ENCODE assay signal across 16 cellular contexts in the genomic region with DNA sequence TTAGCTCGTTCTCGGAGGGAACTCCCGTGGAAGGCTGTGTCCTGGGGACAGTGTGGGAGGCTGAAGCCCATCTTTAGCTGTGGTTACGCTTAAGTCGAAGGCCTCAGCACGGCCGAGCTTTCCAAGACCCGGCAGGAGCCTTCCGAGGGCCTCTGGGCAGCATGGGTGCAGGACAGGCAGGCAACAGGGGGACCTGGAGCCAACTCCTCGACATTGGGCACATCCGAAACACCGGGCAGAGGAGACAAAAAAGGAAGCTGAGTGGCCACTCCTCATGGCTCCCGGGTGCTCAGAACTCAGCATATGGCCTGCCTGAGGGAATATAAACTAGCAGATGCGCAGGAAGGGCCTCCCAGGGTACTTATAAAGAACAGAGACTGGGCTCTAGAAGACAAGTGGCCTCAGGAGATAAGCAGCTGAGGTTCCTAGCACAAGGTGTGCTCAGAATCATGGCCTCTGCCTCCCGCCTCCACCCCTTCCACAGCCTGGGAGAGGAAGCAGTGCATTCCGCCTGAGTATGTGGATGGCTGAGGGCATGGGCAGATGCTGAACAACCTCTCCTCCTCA. TPM values are rescaled to one million over a fixed set of nuclear protein-coding genes. Genes with fewer than 3 reads are reported as not detected.
DNase-seq lines count a peak whose midpoint lies in the region; ATAC-seq and TF ChIP-seq lines count a peak whose summit lies in the region.
"Had no signal": no experiment of that assay in that cellular context is flagged by ENCODE, and none has a peak within 500 bp of the region (broad histone marks: within the 10 kb centered on the region; RNA-seq: fewer than 3 reads in every experiment).

No MANE protein-coding gene starts in this region.

- no peak overlapping the region for H3K4me3 ChIP-seq in stomach smooth muscle (ENCODE audit: low read length in 2 of 2)

- H3K9ac ChIP-seq in stomach smooth muscle (ENCODE audit: low read length in 2 of 2) = no peak overlapping the region

- H3K9me3 ChIP-seq in stomach smooth muscle (ENCODE audit: control insufficient read depth in 2 of 2, low read length in 2 of 2) = no peaks in the 10 kb centered on the region

- ATAC-seq in WTC11 = no peak
- ATAC-seq in GM19467 (IDR thresholded peaks at IDR 0.05; ENCODE audit: unreplicated experiment) = no peak

- H3K36me3 Mint-ChIP-seq in brain (peaks cover 17% of the 10 kb centered on the region), WTC11 (no peaks in the 10 kb centered on the region), HFFc6 (ENCODE audit: low read depth) (peaks cover 39% of the 10 kb centered on the region)
- H3K36me3 Mint-ChIP-seq: activated naive CD8-positive, alpha-beta T cell; immature natural killer cell; stimulated activated effector memory CD8-positive, alpha-beta T cell treated with anti-CD3 and anti-CD28 coated beads, Interleukin-12 subunit alpha, Interleukin-12 subunit beta, amount 100 ng/mL, for 72 hours had no signal

- peaks cover 59% of the 10 kb centered on the region for H3K4me1 ChIP-seq in stomach smooth muscle (ENCODE audit: control insufficient read depth, insufficient read depth, low read length)

- H3K27ac ChIP-seq in layer of hippocampus (ENCODE audit: low read depth, low read length) (peak overlapping the region; percentile 30), stomach smooth muscle (ENCODE audit: low read length) (peak overlapping the region; percentile 75)

- TF ChIP-seq CTCF in brain (conservative IDR thresholded peaks at IDR 0.05) (no peak), WTC11 (IDR thresholded peaks at IDR 0.05) (no peak), HFFc6 (IDR thresholded peaks at IDR 0.05) (no peak)

- peaks cover 0 to 4% of the 10 kb centered on the region in 2 donors for H3K36me3 ChIP-seq in stomach smooth muscle (ENCODE audit: control insufficient read depth in 2 of 2, insufficient read depth in 2 of 2, low read length in 2 of 2)

- no peak overlapping the region for H3K4me3 Mint-ChIP-seq in brain
- no peak overlapping the region for H3K4me3 Mint-ChIP-seq in WTC11
- no peak overlapping the region for H3K4me3 Mint-ChIP-seq in HFFc6
- H3K4me3 Mint-ChIP-seq: activated naive CD8-positive, alpha-beta T cell; B cell; IgD-negative memory B cell; immature natural killer cell; stimulated activated effector memory CD8-positive, alpha-beta T cell treated with anti-CD3 and anti-CD28 coated beads, Interleukin-12 subunit alpha, Interleukin-12 subunit beta, amount 100 ng/mL, for 72 hours had no signal

- POLR2A ChIA-PET in WTC11 (lab: Charles Lee) = no interaction called here

- DNase-seq in NCI-H69 (lab: John Stamatoyannopoulos, UW) = peak; percentile 62
- DNase-seq in WTC11 (ENCODE audit: low spot score) = no peak
- no peak for DNase-seq in HFFc6
- DNase-seq: activated CD4-positive, alpha-beta T cell treated with anti-CD3 and anti-CD28 coated beads for 48 hours; central memory CD4-positive, alpha-beta T cell; immature natural killer cell; nucleus accumbens; small intestine had no signal

- no peaks in the 10 kb centered on the region for H3K27me3 ChIP-seq in layer of hippocampus (ENCODE audit: control insufficient read depth, insufficient read depth, low read length)
- H3K27me3 ChIP-seq in stomach smooth muscle (ENCODE audit: control insufficient read depth in 1 of 2, insufficient read depth in 2 of 2, low read length in 2 of 2) = no peaks in the 10 kb centered on the region

- CTCF ChIA-PET in WTC11 (lab: Charles Lee) = interaction anchor here (1.0 to 3.3 kb wide), 6 partner anchors 10 to 125 kb away, joined by 3 to 29 read pairs (median 6); no protein-coding TSS in a partner anchor

- H3K4me1 Mint-ChIP-seq in brain (peaks cover 34% of the 10 kb centered on the region), WTC11 (peaks cover 25% of the 10 kb centered on the region), HFFc6 (ENCODE audit: low read depth) (peaks cover 22% of the 10 kb centered on the region)
- H3K4me1 Mint-ChIP-seq: B cell; IgD-negative memory B cell; immature natural killer cell; stimulated activated effector memory CD8-positive, alpha-beta T cell treated with anti-CD3 and anti-CD28 coated beads, Interleukin-12 subunit alpha, Interleukin-12 subunit beta, amount 100 ng/mL, for 72 hours had no signal

- H3K27me3 Mint-ChIP-seq in brain (peaks cover 3% of the 10 kb centered on the region), WTC11 (ENCODE audit: low read depth) (no peaks in the 10 kb centered on the region), HFFc6 (ENCODE audit: insufficient read depth) (peaks cover 2% of the 10 kb centered on the region; the same call in 1 of the 2 replicates)
- H3K27me3 Mint-ChIP-seq: activated naive CD8-positive, alpha-beta T cell; B cell; IgD-negative memory B cell had no signal

- peaks cover 8 to 18% (median 15%) of the 10 kb centered on the region in 5 experiments for H3K9me3 Mint-ChIP-seq in brain
- H3K9me3 Mint-ChIP-seq in WTC11 = peaks cover 20% of the 10 kb centered on the region
- H3K9me3 Mint-ChIP-seq in HFFc6 = peaks cover 8% of the 10 kb centered on the region; the same call in 1 of the 2 replicates
- H3K9me3 Mint-ChIP-seq: IgD-negative memory B cell; immature natural killer cell; stimulated activated effector memory CD8-positive, alpha-beta T cell treated with anti-CD3 and anti-CD28 coated beads, Interleukin-12 subunit alpha, Interleukin-12 subunit beta, amount 100 ng/mL, for 72 hours had no signal

- H3K27ac Mint-ChIP-seq in brain = peak overlapping the region in 3 of 5 experiments; percentile 73 to 98 (median 89)
- H3K27ac Mint-ChIP-seq in WTC11 = no peak overlapping the region
- H3K27ac Mint-ChIP-seq in HFFc6 = no peak overlapping the region
- H3K27ac Mint-ChIP-seq: activated naive CD8-positive, alpha-beta T cell; B cell; IgD-negative memory B cell; immature natural killer cell; stimulated activated effector memory CD8-positive, alpha-beta T cell treated with anti-CD3 and anti-CD28 coated beads, Interleukin-12 subunit alpha, Interleukin-12 subunit beta, amount 100 ng/mL, for 72 hours had no signal

TF ChIP-seq in WTC11, 78 proteins besides CTCF, POLR2A, EP300 and RAD21 (continues in another document):
- no peak for TF ChIP-seq ZNF671 (CRISPR knock-in tag; IDR thresholded peaks at IDR 0.05)
- TF ChIP-seq, protein P1, sequence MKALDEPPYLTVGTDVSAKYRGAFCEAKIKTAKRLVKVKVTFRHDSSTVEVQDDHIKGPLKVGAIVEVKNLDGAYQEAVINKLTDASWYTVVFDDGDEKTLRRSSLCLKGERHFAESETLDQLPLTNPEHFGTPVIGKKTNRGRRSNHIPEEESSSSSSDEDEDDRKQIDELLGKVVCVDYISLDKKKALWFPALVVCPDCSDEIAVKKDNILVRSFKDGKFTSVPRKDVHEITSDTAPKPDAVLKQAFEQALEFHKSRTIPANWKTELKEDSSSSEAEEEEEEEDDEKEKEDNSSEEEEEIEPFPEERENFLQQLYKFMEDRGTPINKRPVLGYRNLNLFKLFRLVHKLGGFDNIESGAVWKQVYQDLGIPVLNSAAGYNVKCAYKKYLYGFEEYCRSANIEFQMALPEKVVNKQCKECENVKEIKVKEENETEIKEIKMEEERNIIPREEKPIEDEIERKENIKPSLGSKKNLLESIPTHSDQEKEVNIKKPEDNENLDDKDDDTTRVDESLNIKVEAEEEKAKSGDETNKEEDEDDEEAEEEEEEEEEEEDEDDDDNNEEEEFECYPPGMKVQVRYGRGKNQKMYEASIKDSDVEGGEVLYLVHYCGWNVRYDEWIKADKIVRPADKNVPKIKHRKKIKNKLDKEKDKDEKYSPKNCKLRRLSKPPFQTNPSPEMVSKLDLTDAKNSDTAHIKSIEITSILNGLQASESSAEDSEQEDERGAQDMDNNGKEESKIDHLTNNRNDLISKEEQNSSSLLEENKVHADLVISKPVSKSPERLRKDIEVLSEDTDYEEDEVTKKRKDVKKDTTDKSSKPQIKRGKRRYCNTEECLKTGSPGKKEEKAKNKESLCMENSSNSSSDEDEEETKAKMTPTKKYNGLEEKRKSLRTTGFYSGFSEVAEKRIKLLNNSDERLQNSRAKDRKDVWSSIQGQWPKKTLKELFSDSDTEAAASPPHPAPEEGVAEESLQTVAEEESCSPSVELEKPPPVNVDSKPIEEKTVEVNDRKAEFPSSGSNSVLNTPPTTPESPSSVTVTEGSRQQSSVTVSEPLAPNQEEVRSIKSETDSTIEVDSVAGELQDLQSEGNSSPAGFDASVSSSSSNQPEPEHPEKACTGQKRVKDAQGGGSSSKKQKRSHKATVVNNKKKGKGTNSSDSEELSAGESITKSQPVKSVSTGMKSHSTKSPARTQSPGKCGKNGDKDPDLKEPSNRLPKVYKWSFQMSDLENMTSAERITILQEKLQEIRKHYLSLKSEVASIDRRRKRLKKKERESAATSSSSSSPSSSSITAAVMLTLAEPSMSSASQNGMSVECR (CRISPR knock-in tag; IDR thresholded peaks at IDR 0.05; ENCODE audit: borderline replicate concordance) = no peak
- no peak for TF ChIP-seq FOXP1 (CRISPR knock-in tag; IDR thresholded peaks at IDR 0.05; ENCODE audit: borderline replicate concordance)
- TF ChIP-seq, protein P2, sequence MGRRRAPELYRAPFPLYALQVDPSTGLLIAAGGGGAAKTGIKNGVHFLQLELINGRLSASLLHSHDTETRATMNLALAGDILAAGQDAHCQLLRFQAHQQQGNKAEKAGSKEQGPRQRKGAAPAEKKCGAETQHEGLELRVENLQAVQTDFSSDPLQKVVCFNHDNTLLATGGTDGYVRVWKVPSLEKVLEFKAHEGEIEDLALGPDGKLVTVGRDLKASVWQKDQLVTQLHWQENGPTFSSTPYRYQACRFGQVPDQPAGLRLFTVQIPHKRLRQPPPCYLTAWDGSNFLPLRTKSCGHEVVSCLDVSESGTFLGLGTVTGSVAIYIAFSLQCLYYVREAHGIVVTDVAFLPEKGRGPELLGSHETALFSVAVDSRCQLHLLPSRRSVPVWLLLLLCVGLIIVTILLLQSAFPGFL (CRISPR knock-in tag; IDR thresholded peaks at IDR 0.05; ENCODE audit: borderline replicate concordance) = no peak

RNA-seq across cellular contexts. Expression of a gene that starts 34.1 kb away (rescaled TPM):
- 43.7 TPM for polyA plus RNA-seq in brain (ENCODE audit: insufficient read depth, low read depth, low replicate concordance)
- 9.3 to 12.5 TPM (median 9.9 TPM) in 3 replicates for total RNA-seq in WTC11 (2021)
- 10 to 100 TPM in 4 of 6 experiments, 1 to 10 TPM in 2; 9.5 to 14.0 (median 11.5) TPM for total RNA-seq in HFFc6 (2021; fragmentation: NEBNext Ultra II Directional; extraction: Animal tissue kit (Norgen Biotek cat#: 25700))

Comparison
In these comparisons a context has a peak if more than half of its experiments do, and no peak if none do; other contexts are left out.
1. H3K27ac Mint-ChIP-seq: peak in brain (3 of 5); none in WTC11 (single experiment) and HFFc6 (single experiment).